In genomic region chrX:47191806-47192401, GRCh38 we compare ENCODE assay signal across 8 cellular contexts. TPM values are rescaled to one million over a fixed set of nuclear protein-coding genes. Genes with fewer than 3 reads are reported as not detected.
DNase-seq lines count a peak whose midpoint lies in the region; ATAC-seq and TF ChIP-seq lines count a peak whose summit lies in the region.

No MANE protein-coding gene starts in this region.

- H3K9me3 ChIP-seq in SU-DHL-6 (ENCODE audit: insufficient read depth, low read length) (no peaks in the 10 kb centered on the region), stomach (no peaks in the 10 kb centered on the region)

- peak overlapping the region; percentile 88 for H3K4me3 Mint-ChIP-seq in activated T-cell treated with anti-CD3 and anti-CD28 coated beads, Interleukin-2, amount 50 U/mL, for 24 hours

- no peak for ATAC-seq in foreskin keratinocyte
- ATAC-seq in HG03460 (IDR thresholded peaks at IDR 0.05; ENCODE audit: unreplicated experiment), result no peak

- peak overlapping the region; percentile 86 for H3K4me2 ChIP-seq in SU-DHL-6 (ENCODE audit: low read depth, low read length, poor library complexity, severe bottlenecking)

- TF ChIP-seq EP300 in stomach (IDR thresholded peaks at IDR 0.05), result no peak

- H3K36me3 ChIP-seq in SU-DHL-6 (ENCODE audit: low read length) (no peaks in the 10 kb centered on the region), stomach (peaks cover 0 to 9% (median 4%) of the 10 kb centered on the region in 4 donors)

- TF ChIP-seq POLR2A in stomach (IDR thresholded peaks at IDR 0.05), result no peak

- DNase-seq in activated T-cell treated with anti-CD3 and anti-CD28 coated beads, Interleukin-2, amount 50 U/mL, for 24 hours, result no peak
- no peak for DNase-seq in activated T-cell treated with anti-CD3 and anti-CD28 coated beads, Interleukin-2, amount 50 U/mL, for 1 hour
- DNase-seq in foreskin keratinocyte, result no peak
- DNase-seq in stomach, result no peak
- no peak for DNase-seq in NCI-H1436 treated with DMSO at 0.1 percent for 48 hours (lab: John Stamatoyannopoulos, UW)
- DNase-seq in nucleus accumbens (lab: John Stamatoyannopoulos, UW), result no peak

- peaks cover 35% of the 10 kb centered on the region for H3F3A ChIP-seq in SU-DHL-6 (ENCODE audit: insufficient read depth)

- intact Hi-C loops in stomach (cut with DNase I; ENCODE audit: low total_unique reads), result loop anchor here (10.0 kb wide), 2 partner anchors 193 to 333 kb away; no protein-coding TSS in a partner anchor

- no peaks in the 10 kb centered on the region for H3K9me3 Mint-ChIP-seq in activated T-cell treated with anti-CD3 and anti-CD28 coated beads, Interleukin-2, amount 50 U/mL, for 24 hours

- no peaks in the 10 kb centered on the region for H4K20me1 ChIP-seq in SU-DHL-6 (ENCODE audit: low read depth, low read length)

- H3K27me3 ChIP-seq in SU-DHL-6 (ENCODE audit: low read length) (no peaks in the 10 kb centered on the region), foreskin keratinocyte (no peaks in the 10 kb centered on the region), stomach (peaks cover 0 to 19% (median 0%) of the 10 kb centered on the region in 3 donors)

- peaks cover 71% of the 10 kb centered on the region for H3K36me3 Mint-ChIP-seq in activated T-cell treated with anti-CD3 and anti-CD28 coated beads, Interleukin-2, amount 50 U/mL, for 24 hours (ENCODE audit: low read depth)

- H2AFZ ChIP-seq in SU-DHL-6 (ENCODE audit: low read depth, low read length, severe bottlenecking), result no peak overlapping the region

- TF ChIP-seq CTCF in SU-DHL-6 (IDR thresholded peaks at IDR 0.05; ENCODE audit: insufficient read depth, low read length, poor library complexity, severe bottlenecking) (no peak), foreskin keratinocyte (conservative IDR thresholded peaks at IDR 0.05) (no peak), stomach (IDR thresholded peaks at IDR 0.05) (no peak)

- peak overlapping the region; percentile 95 for H3K27ac Mint-ChIP-seq in activated T-cell treated with anti-CD3 and anti-CD28 coated beads, Interleukin-2, amount 50 U/mL, for 24 hours

- H3K4me1 Mint-ChIP-seq in activated T-cell treated with anti-CD3 and anti-CD28 coated beads, Interleukin-2, amount 50 U/mL, for 24 hours (ENCODE audit: low read depth), result peaks cover 64% of the 10 kb centered on the region

- peak overlapping the region; percentile 99 for H3K4me3 ChIP-seq in SU-DHL-6 (ENCODE audit: insufficient read depth, low read length, poor library complexity, severe bottlenecking)
- H3K4me3 ChIP-seq in stomach, result peak overlapping the region in 3 of 4 donors; percentile 53 to 61 (median 55)

- 38 to 60% (median 49%) methylated on average over 16 of the region's 16 CpGs for WGBS in stomach, 5 donors

- H3K4me1 ChIP-seq in foreskin keratinocyte, result peaks cover 3% of the 10 kb centered on the region
- H3K4me1 ChIP-seq in stomach, result peaks cover 17 to 55% (median 51%) of the 10 kb centered on the region in 4 donors

- H3K79me2 ChIP-seq in SU-DHL-6 (ENCODE audit: insufficient read depth, low read length), result peaks cover 37% of the 10 kb centered on the region

- H3K9me2 ChIP-seq in SU-DHL-6 (replicated peaks; ENCODE audit: insufficient read depth, low read length), result no peaks in the 10 kb centered on the region

- H3K9ac ChIP-seq in SU-DHL-6 (ENCODE audit: low read length), result peak overlapping the region; percentile 98

- H3K27ac ChIP-seq in SU-DHL-6 (ENCODE audit: low read depth, low read length) (peak overlapping the region; percentile 93), foreskin keratinocyte (peak overlapping the region; percentile 73), stomach (peak overlapping the region in 1 of 5 donors; percentile 67)

- H3K27me3 Mint-ChIP-seq in activated T-cell treated with anti-CD3 and anti-CD28 coated beads, Interleukin-2, amount 50 U/mL, for 24 hours, result peaks cover 6% of the 10 kb centered on the region

RNA-seq across cellular contexts. Expression of gene UBA1, which starts 1.7 kb away (rescaled TPM):
- total RNA-seq in foreskin keratinocyte (178 and 181 TPM in 2 replicates), stomach (100 to 1,000 TPM in 3 of 5 donors, 10 to 100 TPM in 2; 66.8 to 278 (median 115) TPM)
- polyA plus RNA-seq in foreskin keratinocyte (161 and 163 TPM in 2 replicates), stomach (10 to 100 TPM; 59.3 to 81.4 (median 63.4) TPM)

RNA-seq across cellular contexts. Expression of gene CDK16, which starts 26.6 kb away (rescaled TPM):
- 84.1 and 94.2 TPM in 2 replicates for total RNA-seq in foreskin keratinocyte
- 79.6 and 90.8 TPM in 2 replicates for polyA plus RNA-seq in foreskin keratinocyte
- 100 to 1,000 TPM in 1 of 5 donors, 10 to 100 TPM in 4; 35.6 to 156 (median 57.8) TPM for total RNA-seq in stomach
- 10 to 100 TPM; 31.2 to 50.9 (median 38.6) TPM for polyA plus RNA-seq in stomach

RNA-seq across cellular contexts. Expression of gene USP11, which starts 40.9 kb away (rescaled TPM):
- total RNA-seq in foreskin keratinocyte, result 14.1 and 15.6 TPM in 2 replicates
- 10.5 and 12.0 TPM in 2 replicates for polyA plus RNA-seq in foreskin keratinocyte
- 10 to 100 TPM in 4 of 5 donors, 1 to 10 TPM in 1; 6.4 to 52.3 (median 23.8) TPM for total RNA-seq in stomach
- polyA plus RNA-seq in stomach, result 10 to 100 TPM; 13.9 to 20.6 (median 14.4) TPM

RNA-seq across cellular contexts. Expression of gene RBM10, which starts 46.9 kb away (rescaled TPM):
- total RNA-seq in foreskin keratinocyte, result 47.4 and 51.4 TPM in 2 replicates
- 31.8 and 34.3 TPM in 2 replicates for polyA plus RNA-seq in foreskin keratinocyte
- 10 to 100 TPM in 4 of 5 donors, 1 to 10 TPM in 1; 1.8 to 51.3 (median 26.8) TPM for total RNA-seq in stomach
- polyA plus RNA-seq in stomach, result 10 to 100 TPM; 21.2 to 28.4 (median 22.9) TPM

RNA-seq across cellular contexts. Expression of gene NDUFB11, which starts 47.4 kb away (rescaled TPM):
- total RNA-seq in foreskin keratinocyte, result 84.7 and 94.3 TPM in 2 replicates
- 124 and 134 TPM in 2 replicates for polyA plus RNA-seq in foreskin keratinocyte
- 100 to 1,000 TPM in 3 of 5 donors, 10 to 100 TPM in 2; 45.3 to 408 (median 196) TPM for total RNA-seq in stomach
- 10 to 100 TPM; 86.0 to 97.7 (median 90.8) TPM for polyA plus RNA-seq in stomach
